In genomic region chr10:65753532-65753931, GRCh38 we compare ENCODE assay signal across 30 cellular contexts.
"Had no signal": no experiment of that assay in that cellular context is flagged by ENCODE, and none has a peak within 500 bp of the region (broad histone marks: within the 10 kb centered on the region; RNA-seq: fewer than 3 reads in every experiment).

No MANE protein-coding gene starts in this region.

- H3K27ac ChIP-seq: brain microvascular endothelial cell, SJCRH30, SK-N-MC, WERI-Rb-1 had no signal

- H3K4me3 Mint-ChIP-seq: activated CD4-positive, alpha-beta T cell treated with anti-CD3 and anti-CD28 coated beads, Interleukin-2, amount 10 ng/mL, durations not matched to agents 24 days and 14 days; activated CD8-positive, alpha-beta T cell treated with anti-CD3 and anti-CD28 coated beads for 36 hours; activated naive CD8-positive, alpha-beta T cell treated with anti-CD3 and anti-CD28 coated beads for 36 hours; activated T-cell treated with anti-CD3 and anti-CD28 coated beads, Interleukin-2, amount 50 U/mL, for 72 hours; activated T-helper 17 cell treated with anti-CD3 and anti-CD28 coated beads, Interleukin-2, amount 50 U/mL, for 72 hours had no signal

- H3K9me3 Mint-ChIP-seq: activated CD4-positive, alpha-beta T cell treated with anti-CD3 and anti-CD28 coated beads, Interleukin-2, amount 10 ng/mL, durations not matched to agents 24 days and 14 days; activated T-helper 17 cell treated with anti-CD3 and anti-CD28 coated beads, Interleukin-2, amount 50 U/mL, for 72 hours had no signal

- H3K4me1 Mint-ChIP-seq: activated CD4-positive, alpha-beta T cell treated with anti-CD3 and anti-CD28 coated beads, Interleukin-2, amount 10 ng/mL, durations not matched to agents 24 days and 14 days; activated naive CD8-positive, alpha-beta T cell treated with anti-CD3 and anti-CD28 coated beads for 36 hours; activated T-helper 17 cell treated with anti-CD3 and anti-CD28 coated beads, Interleukin-2, amount 50 U/mL, for 72 hours had no signal

- H3K9me3 ChIP-seq: MG63, SJCRH30 had no signal

- H3K27me3 Mint-ChIP-seq: activated CD4-positive, alpha-beta T cell treated with anti-CD3 and anti-CD28 coated beads, Interleukin-2, amount 10 ng/mL, durations not matched to agents 24 days and 14 days; activated CD8-positive, alpha-beta T cell treated with anti-CD3 and anti-CD28 coated beads for 36 hours; activated naive CD8-positive, alpha-beta T cell treated with anti-CD3 and anti-CD28 coated beads for 36 hours; activated T-helper 17 cell treated with anti-CD3 and anti-CD28 coated beads, Interleukin-2, amount 50 U/mL, for 72 hours had no signal

- H3K36me3 ChIP-seq: brain microvascular endothelial cell, MG63, SJCRH30, WERI-Rb-1 had no signal

- H3K4me3 ChIP-seq: MG63, SJCRH30, SK-N-MC had no signal

- DNase-seq: activated CD4-positive, alpha-beta T cell treated with anti-CD3 and anti-CD28 coated beads for 1 hour; activated CD4-positive, alpha-beta T cell treated with anti-CD3 and anti-CD28 coated beads, Interleukin-2, amount 10 ng/mL, durations not matched to agents 24 days and 14 days; activated CD4-positive, alpha-beta T cell treated with anti-CD3 and anti-CD28 coated beads, Interleukin-2, amount 50 U/mL, for 4 hours; activated CD4-positive, CD25-positive, alpha-beta regulatory T cell; activated CD8-positive, alpha-beta T cell treated with anti-CD3 and anti-CD28 coated beads for 36 hours; activated effector memory CD4-positive, alpha-beta T cell treated with anti-CD3 and anti-CD28 coated beads, Interleukin-2, amount 50 U/mL, for 16 hours; activated naive CD4-positive, alpha-beta T cell; activated naive CD4-positive, alpha-beta T cell treated with anti-CD3 and anti-CD28 coated beads, Interleukin-2, amount 50 U/mL, for 16 hours; activated naive CD8-positive, alpha-beta T cell treated with anti-CD3 and anti-CD28 coated beads for 36 hours; activated T-cell treated with anti-CD3 and anti-CD28 coated beads, Interleukin-2, amount 50 U/mL, for 1 hour; activated T-cell treated with anti-CD3 and anti-CD28 coated beads, Interleukin-2, amount 50 U/mL, for 72 hours; amniotic stem cell; aorta; brain microvascular endothelial cell; MG63; NCI-H1048; NCI-H1105 treated with DMSO at 0.1 percent for 48 hours; NCI-H1436; NCI-H1694; NCI-H1930; NCI-H2081 treated with DMSO at 0.1 percent for 48 hours; NCI-H345; NCI-H524 treated with DMSO at 0.1 percent for 48 hours; NK-92 treated with Interleukin-12 subunit alpha and Interleukin-12 subunit beta, amount 100 ng/mL, for 24 hours; SHP77; SJCRH30; T1000; WERI-Rb-1 had no signal

- H3K36me3 Mint-ChIP-seq: activated naive CD8-positive, alpha-beta T cell treated with anti-CD3 and anti-CD28 coated beads for 36 hours had no signal

- H3K27me3 ChIP-seq: brain microvascular endothelial cell, MG63, SJCRH30 had no signal

- H3K4me1 ChIP-seq: SJCRH30 had no signal

- H3K27ac Mint-ChIP-seq: activated CD4-positive, alpha-beta T cell treated with anti-CD3 and anti-CD28 coated beads, Interleukin-2, amount 10 ng/mL, durations not matched to agents 24 days and 14 days; activated CD8-positive, alpha-beta T cell treated with anti-CD3 and anti-CD28 coated beads for 36 hours; activated naive CD8-positive, alpha-beta T cell treated with anti-CD3 and anti-CD28 coated beads for 36 hours; activated T-cell treated with anti-CD3 and anti-CD28 coated beads, Interleukin-2, amount 50 U/mL, for 72 hours; activated T-helper 17 cell treated with anti-CD3 and anti-CD28 coated beads, Interleukin-2, amount 50 U/mL, for 72 hours had no signal

- ATAC-seq: activated CD8-positive, alpha-beta T cell treated with anti-CD3 and anti-CD28 coated beads for 36 hours; activated T-cell treated with anti-CD3 and anti-CD28 coated beads, Interleukin-2, amount 50 U/mL, for 72 hours; activated T-helper 17 cell treated with anti-CD3 and anti-CD28 coated beads, Interleukin-2, amount 50 U/mL, for 72 hours had no signal
